In the genomic region with DNA sequence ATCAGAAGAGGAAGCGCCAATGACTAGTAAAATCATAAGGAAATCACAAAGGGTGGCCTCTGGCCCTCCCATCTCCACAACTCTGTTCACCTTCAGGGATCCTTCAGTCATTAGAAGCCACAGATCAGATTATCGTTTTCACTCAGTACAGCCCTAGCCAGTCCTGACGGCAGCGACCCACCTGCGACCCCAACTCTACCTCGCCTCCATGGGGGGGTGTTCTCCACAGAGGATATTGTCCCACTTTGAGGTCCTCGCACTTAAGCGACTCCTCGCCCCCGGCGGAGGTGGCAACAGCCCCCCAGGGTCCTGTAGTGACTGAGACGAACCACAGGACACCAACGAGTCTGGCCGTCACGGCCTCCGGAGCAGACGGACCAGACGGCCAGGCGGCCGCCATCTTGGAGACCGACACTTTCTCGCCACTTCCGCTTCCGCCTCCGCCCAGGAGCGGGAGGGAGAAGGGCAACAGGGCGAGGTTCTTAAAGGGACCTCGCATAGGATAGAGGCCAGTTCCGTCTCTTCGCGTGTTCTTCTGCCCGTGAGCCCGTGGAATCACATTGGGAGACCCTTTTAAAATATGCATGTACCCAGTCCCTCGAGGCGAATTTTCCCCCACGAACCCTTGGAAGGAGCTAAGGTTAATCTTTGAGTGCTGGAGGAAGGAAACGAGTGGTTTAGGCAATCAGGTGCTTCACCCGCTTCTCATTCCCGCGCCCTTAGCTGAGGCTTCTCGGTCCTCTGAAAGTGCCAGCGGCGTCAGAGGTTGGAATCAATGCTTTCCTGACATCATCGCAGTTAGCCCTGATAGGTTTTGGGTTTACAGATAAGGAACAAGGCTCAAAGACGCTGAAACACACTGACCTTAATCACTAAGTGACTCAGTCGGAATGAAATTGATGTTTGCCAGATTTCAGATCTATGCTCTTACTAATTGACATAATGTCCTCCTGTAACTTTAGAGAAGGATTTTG, we compare ENCODE assay signal across 8 cellular contexts. TPM values are rescaled to one million over a fixed set of nuclear protein-coding genes. Genes with fewer than 3 reads are reported as not detected.
DNase-seq lines count a peak whose midpoint lies in the region; ATAC-seq and TF ChIP-seq lines count a peak whose summit lies in the region.

A gene (minus strand): TSS at position 421 of the 974 bp plus-strand sequence. CDS start 21 bp downstream, at position 400.

- peaks cover 9% of the 10 kb centered on the region for H3K36me3 Mint-ChIP-seq in activated T-helper 1 cell treated with anti-CD3 and anti-CD28 coated beads, Interleukin-12 subunit alpha, Interleukin-12 subunit beta, Interleukin-2, Interleukin-4 antibody, amounts not matched to agents 30 ng/mL and 10 ng/mL and 1 ng/mL, durations not matched to agents 14 hours and 24 hours and 36 hours (ENCODE audit: low read depth)
- H3K36me3 Mint-ChIP-seq in naive thymus-derived CD4-positive, alpha-beta T cell = peaks cover 0 to 11% (median 4%) of the 10 kb centered on the region in 5 donors
- peaks cover 6 to 12% of the 10 kb centered on the region in 2 donors for H3K36me3 Mint-ChIP-seq in stimulated activated naive B cell treated with anti-CD40 and anti-IgM and Interleukin-4, amounts not matched to agents 10 μg/mL and 1 μg/mL and 100 μg/mL, for 72 hours

- intact Hi-C loops in activated T-helper 1 cell treated with anti-CD3 and anti-CD28 coated beads, Interleukin-12 subunit alpha, Interleukin-12 subunit beta, Interleukin-2, Interleukin-4 antibody, amounts not matched to agents 30 ng/mL and 10 ng/mL and 1 ng/mL, durations not matched to agents 14 hours and 24 hours and 36 hours (cut with micrococcal nuclease) = loop anchor here (1.0 to 10.0 kb wide), 9 partner anchors 17 to 1910 kb away; a partner anchor contains a TSS
- intact Hi-C loops in naive thymus-derived CD4-positive, alpha-beta T cell (cut with micrococcal nuclease) = loop anchor here (1.0 to 10.0 kb wide), 11 partner anchors 17 to 1060 kb away; a partner anchor contains a TSS

- peak; percentile 86 for DNase-seq in DMS79 (lab: John Stamatoyannopoulos, UW)
- DNase-seq in RKO (ENCODE audit: low spot score) = peak; percentile 93
- DNase-seq in activated T-helper 1 cell treated with anti-CD3 and anti-CD28 coated beads, Interleukin-12 subunit alpha, Interleukin-12 subunit beta, Interleukin-2, Interleukin-4 antibody, amounts not matched to agents 30 ng/mL and 10 ng/mL and 1 ng/mL, durations not matched to agents 14 hours and 24 hours and 36 hours (ENCODE audit: low spot score) = peak; percentile 86
- DNase-seq in fibroblast of lung (ENCODE audit: low read depth in 2 of 2) = peak; percentile 86 to 88
- DNase-seq in naive thymus-derived CD4-positive, alpha-beta T cell = peak; percentile 72 to 89 (median 81)
- peak; percentile 86 for DNase-seq in stimulated activated naive B cell treated with anti-CD40 and anti-IgM and Interleukin-4, amounts not matched to agents 10 μg/mL and 1 μg/mL and 100 μg/mL, for 72 hours

- peaks cover 2% of the 10 kb centered on the region for H3K27me3 Mint-ChIP-seq in activated T-helper 1 cell treated with anti-CD3 and anti-CD28 coated beads, Interleukin-12 subunit alpha, Interleukin-12 subunit beta, Interleukin-2, Interleukin-4 antibody, amounts not matched to agents 30 ng/mL and 10 ng/mL and 1 ng/mL, durations not matched to agents 14 hours and 24 hours and 36 hours (ENCODE audit: insufficient read depth)
- no peaks in the 10 kb centered on the region for H3K27me3 Mint-ChIP-seq in naive thymus-derived CD4-positive, alpha-beta T cell
- H3K27me3 Mint-ChIP-seq in stimulated activated naive B cell treated with anti-CD40 and anti-IgM and Interleukin-4, amounts not matched to agents 10 μg/mL and 1 μg/mL and 100 μg/mL, for 72 hours = no peaks in the 10 kb centered on the region

- H3K27me3 ChIP-seq in fibroblast of lung (ENCODE audit: control insufficient read depth, insufficient read depth, low read length) = no peaks in the 10 kb centered on the region
- no peaks in the 10 kb centered on the region for H3K27me3 ChIP-seq in naive thymus-derived CD4-positive, alpha-beta T cell (ENCODE audit: control insufficient read depth in 2 of 2, insufficient read depth in 2 of 2, low read length in 2 of 2)

- H3K27ac ChIP-seq in KOPT-K1 (ENCODE audit: low read depth, low read length, poor library complexity, severe bottlenecking) (peak within 1 kb of the TSS; percentile 82), fibroblast of lung (ENCODE audit: insufficient read depth, low read length) (peak within 1 kb of the TSS; percentile 100)
- peak within 1 kb of the TSS; percentile 92 for H3K27ac ChIP-seq in naive thymus-derived CD4-positive, alpha-beta T cell (ENCODE audit: low read depth, low read length)

- H4K20me1 ChIP-seq in fibroblast of lung (ENCODE audit: control insufficient read depth, extremely low read depth, insufficient read depth, low read length) = no peaks in the 10 kb centered on the region

- no peaks in the 10 kb centered on the region for H3K9me3 Mint-ChIP-seq in activated T-helper 1 cell treated with anti-CD3 and anti-CD28 coated beads, Interleukin-12 subunit alpha, Interleukin-12 subunit beta, Interleukin-2, Interleukin-4 antibody, amounts not matched to agents 30 ng/mL and 10 ng/mL and 1 ng/mL, durations not matched to agents 14 hours and 24 hours and 36 hours
- no peaks in the 10 kb centered on the region for H3K9me3 Mint-ChIP-seq in naive thymus-derived CD4-positive, alpha-beta T cell
- H3K9me3 Mint-ChIP-seq in stimulated activated naive B cell treated with anti-CD40 and anti-IgM and Interleukin-4, amounts not matched to agents 10 μg/mL and 1 μg/mL and 100 μg/mL, for 72 hours = no peaks in the 10 kb centered on the region

- peak; percentile 99 for ATAC-seq in GM21786 (IDR thresholded peaks at IDR 0.05; ENCODE audit: unreplicated experiment)
- ATAC-seq in naive thymus-derived CD4-positive, alpha-beta T cell = peak; percentile 98
- peak; percentile 96 to 97 for ATAC-seq in stimulated activated naive B cell treated with anti-CD40 and anti-IgM and Interleukin-4, amounts not matched to agents 10 μg/mL and 1 μg/mL and 100 μg/mL, for 72 hours (replicated peaks)

- TF ChIP-seq CTCF in fibroblast of lung (conservative IDR thresholded peaks at IDR 0.05 in 1 of 2, IDR thresholded peaks at IDR 0.05 in 1 of 2; ENCODE audit: low read depth in 1 of 2, low read length in 2 of 2) = no peak

- peak within 1 kb of the TSS; percentile 99 for H3K27ac Mint-ChIP-seq in activated T-helper 1 cell treated with anti-CD3 and anti-CD28 coated beads, Interleukin-12 subunit alpha, Interleukin-12 subunit beta, Interleukin-2, Interleukin-4 antibody, amounts not matched to agents 30 ng/mL and 10 ng/mL and 1 ng/mL, durations not matched to agents 14 hours and 24 hours and 36 hours
- peak within 1 kb of the TSS; percentile 94 to 99 (median 97) for H3K27ac Mint-ChIP-seq in naive thymus-derived CD4-positive, alpha-beta T cell
- H3K27ac Mint-ChIP-seq in stimulated activated naive B cell treated with anti-CD40 and anti-IgM and Interleukin-4, amounts not matched to agents 10 μg/mL and 1 μg/mL and 100 μg/mL, for 72 hours = peak within 1 kb of the TSS; percentile 100

- POLR2A ChIA-PET in naive thymus-derived CD4-positive, alpha-beta T cell (lab: Charles Lee) = interaction anchor here (0.6 to 1.1 kb wide), 4 partner anchors 9 to 78 kb away, joined by 3 to 8 read pairs (median 3); no protein-coding TSS in a partner anchor

- peak within 1 kb of the TSS; percentile 99 for H3K4me3 Mint-ChIP-seq in activated T-helper 1 cell treated with anti-CD3 and anti-CD28 coated beads, Interleukin-12 subunit alpha, Interleukin-12 subunit beta, Interleukin-2, Interleukin-4 antibody, amounts not matched to agents 30 ng/mL and 10 ng/mL and 1 ng/mL, durations not matched to agents 14 hours and 24 hours and 36 hours
- H3K4me3 Mint-ChIP-seq in naive thymus-derived CD4-positive, alpha-beta T cell = peak within 1 kb of the TSS; percentile 86 to 99 (median 96)
- H3K4me3 Mint-ChIP-seq in stimulated activated naive B cell treated with anti-CD40 and anti-IgM and Interleukin-4, amounts not matched to agents 10 μg/mL and 1 μg/mL and 100 μg/mL, for 72 hours = peak within 1 kb of the TSS; percentile 95 to 99

- CTCF ChIA-PET in naive thymus-derived CD4-positive, alpha-beta T cell (lab: Charles Lee) = interaction anchor here (0.8 kb wide), 1 partner anchor 213 kb away, joined by 4 read pairs; no protein-coding TSS in a partner anchor

- H3K9me3 ChIP-seq in KOPT-K1 (ENCODE audit: insufficient read depth, low read length, poor library complexity, severe bottlenecking) (no peaks in the 10 kb centered on the region), fibroblast of lung (ENCODE audit: control insufficient read depth, insufficient read depth, low read depth, low read length) (no peaks in the 10 kb centered on the region)
- no peaks in the 10 kb centered on the region for H3K9me3 ChIP-seq in naive thymus-derived CD4-positive, alpha-beta T cell (ENCODE audit: control insufficient read depth in 2 of 3, low read length in 3 of 3)

- H3K36me3 ChIP-seq in KOPT-K1 (ENCODE audit: insufficient read depth, low read length) (peaks cover 9% of the 10 kb centered on the region), fibroblast of lung (ENCODE audit: control insufficient read depth, insufficient read depth, low read length) (no peaks in the 10 kb centered on the region)
- peaks cover 0 to 9% (median 0%) of the 10 kb centered on the region in 3 experiments for H3K36me3 ChIP-seq in naive thymus-derived CD4-positive, alpha-beta T cell (ENCODE audit: control insufficient read depth in 2 of 3, insufficient read depth in 3 of 3, low read length in 3 of 3)

- H2AFZ ChIP-seq in fibroblast of lung (ENCODE audit: low read length) = peak within 1 kb of the TSS; percentile 100

- H3K79me2 ChIP-seq in fibroblast of lung (ENCODE audit: control insufficient read depth, insufficient read depth, low read length) = peaks cover 28% of the 10 kb centered on the region

- H3K4me1 Mint-ChIP-seq in activated T-helper 1 cell treated with anti-CD3 and anti-CD28 coated beads, Interleukin-12 subunit alpha, Interleukin-12 subunit beta, Interleukin-2, Interleukin-4 antibody, amounts not matched to agents 30 ng/mL and 10 ng/mL and 1 ng/mL, durations not matched to agents 14 hours and 24 hours and 36 hours (ENCODE audit: low read depth) = peaks cover 18% of the 10 kb centered on the region
- peaks cover 16 to 44% (median 40%) of the 10 kb centered on the region in 7 donors for H3K4me1 Mint-ChIP-seq in naive thymus-derived CD4-positive, alpha-beta T cell
- H3K4me1 Mint-ChIP-seq in stimulated activated naive B cell treated with anti-CD40 and anti-IgM and Interleukin-4, amounts not matched to agents 10 μg/mL and 1 μg/mL and 100 μg/mL, for 72 hours = peaks cover 10 to 16% of the 10 kb centered on the region in 2 donors

- no peaks in the 10 kb centered on the region for H3K4me1 ChIP-seq in fibroblast of lung (ENCODE audit: control insufficient read depth, extremely low read depth, insufficient read depth, low read length)
- peaks cover 13 to 17% of the 10 kb centered on the region in 2 donors for H3K4me1 ChIP-seq in naive thymus-derived CD4-positive, alpha-beta T cell (ENCODE audit: control insufficient read depth in 2 of 2, insufficient read depth in 2 of 2, low read length in 2 of 2)

- H3K9ac ChIP-seq in fibroblast of lung (ENCODE audit: insufficient read depth, low read length) = peak within 1 kb of the TSS; percentile 99

- peak within 1 kb of the TSS; percentile 100 for H3K4me2 ChIP-seq in fibroblast of lung (ENCODE audit: extremely low read depth, insufficient read depth, low read length)

- peak within 1 kb of the TSS; percentile 85 to 100 (median 98) for H3K4me3 ChIP-seq in fibroblast of lung (replicated peaks in 1 of 4; ENCODE audit: control extremely low read depth in 1 of 4, insufficient read depth in 1 of 4, low read depth in 3 of 4, low read length in 4 of 4)
- H3K4me3 ChIP-seq in naive thymus-derived CD4-positive, alpha-beta T cell (ENCODE audit: low read length) = peak within 1 kb of the TSS; percentile 96

RNA-seq across cellular contexts. Expression of the gene that starts here (rescaled TPM):
- 28.3 and 29.6 TPM in 2 replicates for total RNA-seq in activated T-helper 1 cell treated with anti-CD3 and anti-CD28 coated beads, Interleukin-12 subunit alpha, Interleukin-12 subunit beta, Interleukin-2, Interleukin-4 antibody, amounts not matched to agents 30 ng/mL and 10 ng/mL and 1 ng/mL, durations not matched to agents 14 hours and 24 hours and 36 hours
- 55.7 and 58.6 TPM in 2 replicates for total RNA-seq in fibroblast of lung
- 46.2 and 82.0 TPM in 2 replicates for polyA plus RNA-seq in fibroblast of lung
- 29.3 and 54.1 TPM in 2 replicates for polyA plus RNA-seq in fibroblast of lung (2012)
- 2.0 and 7.2 TPM in 2 replicates for polyA minus RNA-seq in fibroblast of lung (ENCODE audit: low replicate concordance)
- total RNA-seq in naive thymus-derived CD4-positive, alpha-beta T cell = 10 to 100 TPM; 26.8 to 57.6 (median 41.1) TPM
- 10 to 100 TPM; 36.0 to 38.2 TPM for polyA plus RNA-seq in naive thymus-derived CD4-positive, alpha-beta T cell

Comparison
In these comparisons a context has a peak if more than half of its experiments do, and no peak if none do; other contexts are left out.
1. Peak in every context shown above with its lines: DNase-seq, ATAC-seq, H3K4me3 ChIP-seq and H3K27ac ChIP-seq.